Comparison of ENCODE assay signal across 9 cellular contexts in the genomic region with DNA sequence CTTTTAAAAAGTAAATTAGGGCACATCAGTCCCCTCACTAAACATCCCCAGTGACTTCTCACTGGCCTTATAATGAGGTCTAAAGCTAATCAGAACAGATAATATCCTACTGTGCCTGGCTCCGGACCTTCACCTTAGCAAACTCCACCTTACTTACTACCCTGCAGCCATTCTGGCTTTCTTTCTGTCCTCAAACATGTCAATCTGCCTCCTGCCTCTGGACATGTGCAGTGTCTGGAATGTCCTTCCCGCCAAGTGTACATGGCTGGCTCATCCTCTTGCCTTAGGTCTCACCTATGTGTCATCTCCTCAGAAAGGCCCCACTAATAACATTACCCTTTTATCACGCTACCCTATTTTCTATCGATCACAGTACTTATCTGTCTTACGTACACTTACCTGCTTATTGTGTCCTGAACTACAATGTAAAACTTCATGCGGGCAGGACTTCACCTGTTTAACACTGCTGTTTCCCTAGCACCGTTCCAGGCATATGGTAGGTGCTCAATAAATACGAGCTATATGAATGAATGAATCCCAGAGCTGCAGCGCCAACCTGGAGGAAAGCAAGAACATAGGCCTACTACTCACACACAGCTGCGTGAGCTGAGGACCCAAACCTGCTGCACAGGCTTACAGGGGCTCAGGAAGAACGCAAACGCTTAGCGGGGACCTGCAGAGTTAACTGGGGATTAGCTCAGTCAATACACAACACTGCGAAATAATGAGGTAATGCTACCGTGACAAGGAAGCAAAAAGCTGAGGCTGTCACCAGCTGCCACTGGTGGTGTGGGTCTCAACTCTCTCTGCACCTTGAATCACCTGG. TPM values are rescaled to one million over a fixed set of nuclear protein-coding genes. Genes with fewer than 3 reads are reported as not detected.
A peak's percentile ranks its signal among the peaks of the same experiment; 100 is the strongest.
DNase-seq lines count a peak whose midpoint lies in the region; ATAC-seq and TF ChIP-seq lines count a peak whose summit lies in the region.
"Had no signal": no experiment of that assay in that cellular context is flagged by ENCODE, and none has a peak within 500 bp of the region (broad histone marks: within the 10 kb centered on the region; RNA-seq: fewer than 3 reads in every experiment).

No MANE protein-coding gene starts in this region.

- peak overlapping the region; percentile 93 for H3K27ac ChIP-seq in KMS-11
- peak overlapping the region in 2 of 4 donors; percentile 89 to 92 for H3K27ac ChIP-seq in body of pancreas

- H3K4me3 ChIP-seq in KMS-11 (IDR thresholded peaks at IDR 0.05; ENCODE audit: insufficient read depth, low read depth, low read length) (peak overlapping the region; percentile 59), body of pancreas (peak overlapping the region; percentile 65 to 79)

- H3K27ac Mint-ChIP-seq in mesothelial cell of epicardium = peak overlapping the region; percentile 98

- intact Hi-C loops in body of pancreas (cut with DNase I) = no loop called here
- intact Hi-C loops in posterior vena cava (cut with DNase I) = no loop called here

- no peaks in the 10 kb centered on the region for H3K9me3 ChIP-seq in body of pancreas

- H3K4me2 ChIP-seq in KMS-11 = peak overlapping the region; percentile 100

- no peaks in the 10 kb centered on the region for H3K27me3 ChIP-seq in KMS-11 (ENCODE audit: insufficient read depth, low read depth)
- H3K27me3 ChIP-seq in body of pancreas = no peaks in the 10 kb centered on the region

- TF ChIP-seq POLR2A in body of pancreas (IDR thresholded peaks at IDR 0.05) = no peak

- DNase-seq in D341Med (ENCODE audit: low spot score) = peak; percentile 70
- peak in 1 of 4 donors; percentile 34 for DNase-seq in body of pancreas
- no peak for DNase-seq in mesothelial cell of epicardium (ENCODE audit: low spot score in 2 of 2, unreplicated experiment in 2 of 2)
- no peak for DNase-seq in central memory CD4-positive, alpha-beta T cell
- no peak for DNase-seq in amniotic stem cell (lab: John Stamatoyannopoulos, UW)
- DNase-seq in posterior vena cava (ENCODE audit: low spot score) = no peak
- no peak for DNase-seq in medulla oblongata (ENCODE audit: extremely low spot score)

- H3K9ac ChIP-seq in KMS-11 = peak overlapping the region; percentile 98

- ATAC-seq in body of pancreas = peak; percentile 10

- H4K20me1 ChIP-seq in KMS-11 (ENCODE audit: insufficient read depth) = no peaks in the 10 kb centered on the region

- peaks cover 28% of the 10 kb centered on the region for H3K4me1 Mint-ChIP-seq in mesothelial cell of epicardium

- H3K9me3 Mint-ChIP-seq in mesothelial cell of epicardium = no peaks in the 10 kb centered on the region

- peaks cover 4% of the 10 kb centered on the region for H3K36me3 Mint-ChIP-seq in mesothelial cell of epicardium

- H3K36me3 ChIP-seq in KMS-11 (ENCODE audit: insufficient read depth) (no peaks in the 10 kb centered on the region), body of pancreas (replicated peaks in 1 of 2; ENCODE audit: insufficient read depth in 1 of 2, low read depth in 2 of 2) (no peaks in the 10 kb centered on the region)

- peak overlapping the region; percentile 95 for H3K4me3 Mint-ChIP-seq in mesothelial cell of epicardium

- 67 to 72% methylated on average over 15 of the region's 15 CpGs for WGBS in body of pancreas, 2 donors

- TF ChIP-seq CTCF in KMS-11 (conservative IDR thresholded peaks at IDR 0.05; ENCODE audit: low read depth, low read length) (no peak), body of pancreas (IDR thresholded peaks at IDR 0.05) (no peak), mesothelial cell of epicardium (IDR thresholded peaks at IDR 0.05; ENCODE audit: unreplicated experiment) (no peak)

- H3K4me1 ChIP-seq in KMS-11 (ENCODE audit: low read depth, poor library complexity, severe bottlenecking) = peaks cover 16% of the 10 kb centered on the region
- H3K4me1 ChIP-seq in body of pancreas = peaks cover 22% of the 10 kb centered on the region

- H3K27me3 Mint-ChIP-seq in mesothelial cell of epicardium (ENCODE audit: low read depth) = no peaks in the 10 kb centered on the region

- peak overlapping the region; percentile 96 for H2AFZ ChIP-seq in KMS-11 (ENCODE audit: low read depth)

- H3K79me2 ChIP-seq in KMS-11 (ENCODE audit: insufficient read depth, low read depth) = peaks cover 12% of the 10 kb centered on the region; the same call in 1 of the 2 replicates

RNA-seq across cellular contexts. Expression of gene UQCC2, which starts 1.0 kb away (rescaled TPM):
- total RNA-seq in body of pancreas (10 to 100 TPM in 1 of 2 donors, 1 to 10 TPM in 1; 4.0 to 17.6 TPM), mesothelial cell of epicardium (79.0 to 79.6 TPM (median 79.4 TPM) in 3 replicates), posterior vena cava (10 to 100 TPM; 39.7 to 42.3 TPM)

RNA-seq across cellular contexts. Expression of gene IP6K3, which starts 36.2 kb away (rescaled TPM):
- not detected for total RNA-seq in body of pancreas
- 0.11 to 0.16 TPM in 2 of 3 replicates, not detected in the other for total RNA-seq in mesothelial cell of epicardium
- under 1 TPM; 0.19 to 0.32 TPM for total RNA-seq in posterior vena cava
- total RNA-seq: NCI-H460 had no signal
